Comparison of ENCODE assay signal across 12 cellular contexts in genomic region chr13:29924951-29925350, GRCh38.
DNase-seq lines count a peak whose midpoint lies in the region; ATAC-seq, FAIRE-seq and TF ChIP-seq lines count a peak whose summit lies in the region.
"Had no signal": no experiment of that assay in that cellular context is flagged by ENCODE, and none has a peak within 500 bp of the region (broad histone marks: within the 10 kb centered on the region; RNA-seq: fewer than 3 reads in every experiment).

No MANE protein-coding gene starts in this region.

- no peak overlapping the region for H3K4me3 ChIP-seq in body of pancreas
- H3K4me3 ChIP-seq in right lobe of liver: no peak overlapping the region
- H3K4me3 ChIP-seq in smooth muscle cell: no peak overlapping the region
- no peak overlapping the region for H3K4me3 ChIP-seq in ovary
- H3K4me3 ChIP-seq: K562 had no signal

- peak overlapping the region; percentile 85 to 95 (median 92) for H3K27ac ChIP-seq in body of pancreas
- H3K27ac ChIP-seq in right lobe of liver: peak overlapping the region in 2 of 3 donors; percentile 68 to 80
- H3K27ac ChIP-seq in smooth muscle cell (ENCODE audit: low read depth): peak overlapping the region; percentile 92
- no peak overlapping the region for H3K27ac ChIP-seq in ovary

- H2AFZ ChIP-seq in smooth muscle cell (ENCODE audit: low read depth): no peak overlapping the region

- H4K20me1 ChIP-seq in smooth muscle cell (ENCODE audit: low read depth): no peaks in the 10 kb centered on the region

- DNase-seq in DMS53 (lab: John Stamatoyannopoulos, UW) (peak; percentile 85), body of pancreas (peak; percentile 32 to 59 (median 51)), right lobe of liver (no peak), smooth muscle cell (lab: John Stamatoyannopoulos, UW; ENCODE audit: unreplicated experiment) (no peak), H54 (ENCODE audit: insufficient read length, low spot score) (no peak), ovary (no peak), NK-92 (lab: John Stamatoyannopoulos, UW; ENCODE audit: unreplicated experiment) (no peak)
- DNase-seq: activated CD4-positive, alpha-beta memory T cell treated with anti-CD3 and anti-CD28 coated beads for 36 hours; cerebellar nuclear complex; NCI-H1930 had no signal

- peak overlapping the region; percentile 52 for H3K4me2 ChIP-seq in smooth muscle cell

- no peaks in the 10 kb centered on the region for H3K27me3 ChIP-seq in body of pancreas
- H3K27me3 ChIP-seq in right lobe of liver: no peaks in the 10 kb centered on the region
- no peaks in the 10 kb centered on the region for H3K27me3 ChIP-seq in smooth muscle cell (ENCODE audit: low read depth)
- H3K27me3 ChIP-seq in ovary: no peaks in the 10 kb centered on the region

- no peak for TF ChIP-seq EP300 in ovary (IDR thresholded peaks at IDR 0.05)

- H3K79me2 ChIP-seq in smooth muscle cell (ENCODE audit: low read depth): no peaks in the 10 kb centered on the region

- no peak for ATAC-seq in body of pancreas
- no peak for ATAC-seq in right lobe of liver
- no peak for ATAC-seq in activated CD4-positive, CD25-positive, alpha-beta regulatory T cell treated with anti-CD3 and anti-CD28 coated beads, Interleukin-2, amount 50 U/mL, for 24 hours

- TF ChIP-seq POLR2A in body of pancreas (IDR thresholded peaks at IDR 0.05) (no peak), right lobe of liver (IDR thresholded peaks at IDR 0.05) (no peak), H54 (IDR thresholded peaks at IDR 0.05; ENCODE audit: low read depth, low read length) (no peak), ovary (IDR thresholded peaks at IDR 0.05) (no peak)

- peak overlapping the region; percentile 78 for H3K9ac ChIP-seq in smooth muscle cell (ENCODE audit: low read depth)

- peaks cover 38% of the 10 kb centered on the region for H3K4me1 ChIP-seq in body of pancreas
- peaks cover 0 to 50% (median 16%) of the 10 kb centered on the region in 4 donors for H3K4me1 ChIP-seq in right lobe of liver
- H3K4me1 ChIP-seq in smooth muscle cell (ENCODE audit: low read depth): peaks cover 23% of the 10 kb centered on the region
- peaks cover 17% of the 10 kb centered on the region for H3K4me1 ChIP-seq in ovary (ENCODE audit: insufficient read depth)

- H3K9me3 ChIP-seq in body of pancreas (no peaks in the 10 kb centered on the region), right lobe of liver (no peaks in the 10 kb centered on the region), smooth muscle cell (replicated peaks; ENCODE audit: low read depth) (no peaks in the 10 kb centered on the region), ovary (no peaks in the 10 kb centered on the region)

- intact Hi-C loops in body of pancreas (cut with DNase I): no loop called here
- intact Hi-C loops in right lobe of liver (cut with DNase I): no loop called here
- intact Hi-C loops in ovary (cut with DNase I): loop anchor here in 1 of 4 donors (10.0 kb wide), 1 partner anchor 70 kb away; the partner anchor contains the start of gene UBL3

- no peak for FAIRE-seq in H54 (lab: Jason Lieb, UNC)
- FAIRE-seq: K562 had no signal

- TF ChIP-seq CTCF in body of pancreas (IDR thresholded peaks at IDR 0.05): no peak
- no peak for TF ChIP-seq CTCF in right lobe of liver (IDR thresholded peaks at IDR 0.05)
- no peak for TF ChIP-seq CTCF in smooth muscle cell (IDR thresholded peaks at IDR 0.05; ENCODE audit: borderline replicate concordance, insufficient read depth, poor library complexity, severe bottlenecking)
- TF ChIP-seq CTCF in ovary (IDR thresholded peaks at IDR 0.05): no peak

- H3K36me3 ChIP-seq in body of pancreas (replicated peaks in 1 of 2; ENCODE audit: insufficient read depth in 1 of 2, low read depth in 2 of 2): no peaks in the 10 kb centered on the region
- no peaks in the 10 kb centered on the region for H3K36me3 ChIP-seq in right lobe of liver
- no peaks in the 10 kb centered on the region for H3K36me3 ChIP-seq in smooth muscle cell (ENCODE audit: low read depth)
- no peaks in the 10 kb centered on the region for H3K36me3 ChIP-seq in ovary

- H3F3A ChIP-seq in smooth muscle cell (ENCODE audit: low read depth): peaks cover 10% of the 10 kb centered on the region

- 41 to 61% methylated on average over 6 of the region's 6 CpGs for WGBS in body of pancreas, 2 donors
- 15% methylated on average over 1 of the region's 6 CpGs for WGBS in right lobe of liver (ENCODE audit: insufficient coverage, low coverage, low lambda C conversion rate, missing lambda C conversion rate)
- WGBS in smooth muscle cell (ENCODE audit: low lambda C conversion rate): 63% methylated on average over 6 of the region's 6 CpGs
- WGBS in ovary, 3 donors: 73 to 87% (median 79%) methylated on average over 6 of the region's 6 CpGs

Comparison
In these comparisons a context has a peak if more than half of its experiments do, and no peak if none do; other contexts are left out.
1. DNase-seq: peak in DMS53 (single experiment) and body of pancreas (4 of 4); none in right lobe of liver (0 of 3), smooth muscle cell (single experiment), H54 (single experiment), ovary (0 of 5) and NK-92 (single experiment).
2. H3K27ac ChIP-seq: peak in body of pancreas (4 of 4), right lobe of liver (2 of 3) and smooth muscle cell (single experiment); none in ovary (0 of 2).